Comparison of ENCODE assay signal across 27 cellular contexts in the genomic region with DNA sequence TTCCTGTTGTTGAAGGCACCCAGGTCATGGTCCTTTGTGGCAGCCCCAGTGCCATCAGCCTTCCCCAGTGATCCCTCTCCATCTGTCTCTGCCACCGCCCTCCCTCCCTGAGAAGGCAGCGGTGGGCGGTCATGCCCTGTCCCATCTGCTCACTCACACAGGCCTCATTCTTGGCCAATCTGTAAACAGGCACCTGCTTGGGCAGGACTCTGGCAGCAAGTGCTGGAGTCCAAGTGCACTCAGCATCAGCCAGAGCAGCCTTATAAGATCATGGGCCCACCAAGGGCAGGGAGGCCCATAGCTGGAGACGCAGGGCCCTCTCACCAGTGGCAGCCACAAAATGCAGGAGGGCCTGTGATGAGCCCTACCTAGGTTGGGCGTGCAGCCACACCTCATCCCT.
A peak's percentile ranks its signal among the peaks of the same experiment; 100 is the strongest.
DNase-seq lines count a peak whose midpoint lies in the region; ATAC-seq and TF ChIP-seq lines count a peak whose summit lies in the region.
"Had no signal": no experiment of that assay in that cellular context is flagged by ENCODE, and none has a peak within 500 bp of the region (broad histone marks: within the 10 kb centered on the region; RNA-seq: fewer than 3 reads in every experiment).

No MANE protein-coding gene starts in this region.

- H2BK12ac ChIP-seq in H9 (ENCODE audit: insufficient read length, low read depth, low read length) = no peak overlapping the region

- H3K79me1 ChIP-seq in H9 (ENCODE audit: insufficient read depth, low read depth, low read length, poor library complexity, severe bottlenecking) = no peaks in the 10 kb centered on the region

- H3K4me3 Mint-ChIP-seq in H9 = no peak overlapping the region
- H3K4me3 Mint-ChIP-seq: B cell; CD8-positive, alpha-beta T cell had no signal

- no peak overlapping the region for H3K56ac ChIP-seq in H9 (ENCODE audit: insufficient read length, low read depth, low read length)

- peaks cover 0 to 7% (median 3%) of the 10 kb centered on the region in 3 experiments; a peak in 4 of 7 replicates for H3K36me3 Mint-ChIP-seq in H9 (ENCODE audit: insufficient read depth in 1 of 3, low read depth in 3 of 3)
- H3K36me3 Mint-ChIP-seq: CD8-positive, alpha-beta T cell had no signal

- H3K4me1 ChIP-seq in H9 (ENCODE audit: insufficient read depth, low read length) = no peaks in the 10 kb centered on the region
- H3K4me1 ChIP-seq: Caco-2 had no signal

- no peak overlapping the region for H4K91ac ChIP-seq in H9 (ENCODE audit: insufficient read length, low read depth, low read length)

- peaks cover 1% of the 10 kb centered on the region for H3K9me3 ChIP-seq in H9 (ENCODE audit: control insufficient read depth, low read depth, low read length)
- H3K9me3 ChIP-seq: Caco-2, SJSA1 had no signal

- H3K4me3 ChIP-seq in coronary artery = no peak overlapping the region
- H3K4me3 ChIP-seq: GM23248, K562, SJSA1 had no signal

- H3K23ac ChIP-seq in H9 (ENCODE audit: insufficient read length, low read depth, low read length) = no peak overlapping the region

- H4K8ac ChIP-seq in H9 (replicated peaks; ENCODE audit: insufficient read length, low read depth, low read length) = no peak overlapping the region

- no peak overlapping the region for H3K4me2 ChIP-seq in H9 (ENCODE audit: insufficient read depth, insufficient read length, low read length)

- H3K9ac ChIP-seq in H9 (ENCODE audit: extremely low read depth, insufficient read length, low read length) = no peak overlapping the region
- H3K9ac ChIP-seq: GM23248 had no signal

- no peak overlapping the region for H4K5ac ChIP-seq in H9 (ENCODE audit: insufficient read length, low read depth, low read length)

- ATAC-seq in sciatic nerve (no peak), GM21576 (IDR thresholded peaks at IDR 0.05; ENCODE audit: unreplicated experiment) (no peak), GM18511 (IDR thresholded peaks at IDR 0.05; ENCODE audit: unreplicated experiment) (no peak)
- ATAC-seq: CD8-positive, alpha-beta T cell; K562 had no signal

- no peak overlapping the region for H3K18ac ChIP-seq in H9 (ENCODE audit: insufficient read length, low read depth, low read length)

- H3K27me3 ChIP-seq in H9 (ENCODE audit: insufficient read depth, low read length) = no peaks in the 10 kb centered on the region
- H3K27me3 ChIP-seq: SJSA1 had no signal

- no peak overlapping the region for H2BK15ac ChIP-seq in H9 (ENCODE audit: low read depth, low read length)

- H3K4me1 Mint-ChIP-seq in H9 = peaks cover 5 to 8% of the 10 kb centered on the region in 2 experiments
- H3K4me1 Mint-ChIP-seq: B cell had no signal

- H2AFZ ChIP-seq in H9 (ENCODE audit: low read length) = no peak overlapping the region
- H2AFZ ChIP-seq: GM23248 had no signal

- H2BK5ac ChIP-seq in H9 (ENCODE audit: insufficient read length, low read length) = no peak overlapping the region

- no peak overlapping the region for H2BK120ac ChIP-seq in H9 (ENCODE audit: low read depth, low read length, poor library complexity, severe bottlenecking)

- no peak overlapping the region for H2AK5ac ChIP-seq in H9 (ENCODE audit: insufficient read length, low read length)

- H3K27ac ChIP-seq in H9 (ENCODE audit: insufficient read length, low read depth, low read length) = no peak overlapping the region
- H3K27ac ChIP-seq in coronary artery = no peak overlapping the region
- H3K27ac ChIP-seq: 22Rv1, C4-2B, GM23248, SJSA1 had no signal

- H3K9me3 Mint-ChIP-seq in H9 = peaks cover 6 to 7% of the 10 kb centered on the region in 2 experiments; a peak in 4 of 5 replicates
- H3K9me3 Mint-ChIP-seq: CD8-positive, alpha-beta T cell had no signal

- no peak overlapping the region for H3T11ph ChIP-seq in H9 (ENCODE audit: low read length)

- H2BK20ac ChIP-seq in H9 (ENCODE audit: low read depth, low read length, poor library complexity, severe bottlenecking) = no peak overlapping the region

- no peaks in the 10 kb centered on the region for H3K79me2 ChIP-seq in H9 (ENCODE audit: insufficient read depth, low read length)

- no CpG with 5 or more reads among the region's 5 CpGs for WGBS in H9 (ENCODE audit: extremely low coverage, insufficient read length, low lambda C conversion rate)

- no peak overlapping the region; a peak in 1 of 7 replicates for H3K27ac Mint-ChIP-seq in H9
- H3K27ac Mint-ChIP-seq: B cell; CD8-positive, alpha-beta T cell had no signal

- no peaks in the 10 kb centered on the region for H3K23me2 ChIP-seq in H9 (ENCODE audit: insufficient read length, low read depth, low read length, poor library complexity, severe bottlenecking)

- H4K20me1 ChIP-seq in H9 (ENCODE audit: control insufficient read depth, insufficient read depth, insufficient read length) = no peaks in the 10 kb centered on the region

- TF ChIP-seq CTCF in H9 (conservative IDR thresholded peaks at IDR 0.05) (no peak), coronary artery (IDR thresholded peaks at IDR 0.05) (no peak)

- H3K4ac ChIP-seq in H9 (ENCODE audit: low read depth, low read length) = no peak overlapping the region

- in situ Hi-C loops in G401 (cut with HindIII; ENCODE audit: low sequenced_read_pairs) = no loop called here

- intact Hi-C loops in sciatic nerve (cut with DNase I) = no loop called here

- peaks cover 7% of the 10 kb centered on the region for H3K27me3 Mint-ChIP-seq in H9 (ENCODE audit: low read depth)
- H3K27me3 Mint-ChIP-seq: B cell had no signal

- peak; percentile 52 for DNase-seq in DMS 273 (lab: John Stamatoyannopoulos, UW; ENCODE audit: unreplicated experiment)
- DNase-seq in DMS 273 treated with DMSO at 0.1 percent for 48 hours (lab: John Stamatoyannopoulos, UW) = no peak
- peak; percentile 15 for DNase-seq in H9
- DNase-seq in coronary artery (ENCODE audit: low spot score) = peak; percentile 61
- peak; percentile 43 for DNase-seq in sciatic nerve (ENCODE audit: low spot score)
- no peak for DNase-seq in G401 (ENCODE audit: low spot score)
- DNase-seq: Caco-2, DMS153, DND-41, GM23248, Kasumi-1, NCI-H1092 treated with DMSO at 0.1 percent for 48 hours, NCI-H1436, NCI-H1930, NCI-H2107, NCI-H446 treated with DMSO at 0.1 percent for 48 hours, NCI-H69, Right ventricle myocardium superior, RPMI8226 had no signal

- no peak overlapping the region for H3K14ac ChIP-seq in H9 (ENCODE audit: insufficient read depth, low read length)

Comparison
In these comparisons a context has a peak if more than half of its experiments do, and no peak if none do; other contexts are left out.
1. DNase-seq: peak in DMS 273 (single experiment), H9 (single experiment), coronary artery (single experiment) and sciatic nerve (single experiment); none in DMS 273 treated with DMSO at 0.1 percent for 48 hours (single experiment) and G401 (single experiment).